16 cellular contexts compared by ENCODE assay signal in genomic region chr2:227376911-227377396, GRCh38. TPM values are rescaled to one million over a fixed set of nuclear protein-coding genes. Genes with fewer than 3 reads are reported as not detected.
DNase-seq lines count a peak whose midpoint lies in the region; ATAC-seq and TF ChIP-seq lines count a peak whose summit lies in the region.
"Had no signal": no experiment of that assay in that cellular context is flagged by ENCODE, and none has a peak within 500 bp of the region (broad histone marks: within the 10 kb centered on the region; RNA-seq: fewer than 3 reads in every experiment).

No MANE protein-coding gene starts in this region.

- no peak overlapping the region for H4K8ac ChIP-seq in neuronal stem cell (ENCODE audit: low read depth, low read length)

- no peak overlapping the region for H2BK15ac ChIP-seq in neuronal stem cell (ENCODE audit: low read length)

- H3K23ac ChIP-seq in neuronal stem cell (ENCODE audit: low read depth, low read length, poor library complexity): no peak overlapping the region

- H2BK120ac ChIP-seq in neuronal stem cell (ENCODE audit: low read depth, low read length): no peak overlapping the region

- H3K14ac ChIP-seq in neuronal stem cell (ENCODE audit: low read length): no peak overlapping the region

- H3K18ac ChIP-seq in neuronal stem cell (ENCODE audit: low read length): no peak overlapping the region

- no peak overlapping the region for H2AFZ ChIP-seq in neuronal stem cell (ENCODE audit: low read length)

- no peak overlapping the region for H3K4me3 ChIP-seq in cardiac fibroblast (replicated peaks in 1 of 2; ENCODE audit: low read depth in 2 of 2, low read length in 2 of 2)
- H3K4me3 ChIP-seq in neuronal stem cell (ENCODE audit: low read length in 2 of 2): no peak overlapping the region
- H3K4me3 ChIP-seq: heart left ventricle, lower lobe of right lung had no signal

- H3K4me1 Mint-ChIP-seq in activated T-cell treated with anti-CD3 and anti-CD28 coated beads, Interleukin-2, amount 50 U/mL, for 4 hours (ENCODE audit: low read depth): peaks cover 11% of the 10 kb centered on the region

- no peaks in the 10 kb centered on the region for H3K36me3 ChIP-seq in neuronal stem cell (replicated peaks in 1 of 2; ENCODE audit: control insufficient read depth in 2 of 2, insufficient read depth in 2 of 2, low read length in 2 of 2)
- H3K36me3 ChIP-seq: heart left ventricle, lower lobe of right lung had no signal

- H3K4ac ChIP-seq in neuronal stem cell (ENCODE audit: low read length): no peak overlapping the region

- no peak overlapping the region for H2BK12ac ChIP-seq in neuronal stem cell (ENCODE audit: low read length)

- H4K91ac ChIP-seq in neuronal stem cell (ENCODE audit: low read depth, low read length, poor library complexity): no peak overlapping the region

- no peak overlapping the region for H2AK5ac ChIP-seq in neuronal stem cell (ENCODE audit: low read depth, low read length)

- no peak overlapping the region for H3K4me3 Mint-ChIP-seq in activated T-cell treated with anti-CD3 and anti-CD28 coated beads, Interleukin-2, amount 50 U/mL, for 4 hours

- no peak overlapping the region for H3K4me2 ChIP-seq in neuronal stem cell (ENCODE audit: insufficient read depth, low read length, poor library complexity, severe bottlenecking)

- H3K9ac ChIP-seq in neuronal stem cell (ENCODE audit: low read depth, low read length, poor library complexity): no peak overlapping the region

- no peak overlapping the region for H3K27ac ChIP-seq in neuronal stem cell (replicated peaks; ENCODE audit: low read length)
- H3K27ac ChIP-seq: lower lobe of right lung had no signal

- no peaks in the 10 kb centered on the region for H3K9me3 ChIP-seq in neuronal stem cell (replicated peaks in 1 of 2; ENCODE audit: control insufficient read depth in 2 of 2, insufficient read depth in 1 of 2, low read depth in 1 of 2, low read length in 2 of 2)
- H3K9me3 ChIP-seq: heart left ventricle, lower lobe of right lung had no signal

- peaks cover 0 to 2% (median 0%) of the 10 kb centered on the region in 3 experiments for H3K27me3 ChIP-seq in neuronal stem cell (ENCODE audit: control insufficient read depth in 3 of 3, insufficient read depth in 3 of 3, low read depth in 1 of 3, low read length in 3 of 3)

- H3K4me1 ChIP-seq in neuronal stem cell (ENCODE audit: control insufficient read depth in 2 of 2, insufficient read depth in 1 of 2, low read depth in 1 of 2, low read length in 2 of 2): no peaks in the 10 kb centered on the region
- H3K4me1 ChIP-seq: lower lobe of right lung had no signal

- no peak for TF ChIP-seq CTCF in cardiac fibroblast (IDR thresholded peaks at IDR 0.05; ENCODE audit: low read depth, low read length)

- no peak for ATAC-seq in activated T-cell treated with anti-CD3 and anti-CD28 coated beads, Interleukin-2, amount 50 U/mL, for 4 hours
- ATAC-seq: heart left ventricle, lower lobe of right lung had no signal

- peaks cover 2% of the 10 kb centered on the region for H3K27me3 Mint-ChIP-seq in activated T-cell treated with anti-CD3 and anti-CD28 coated beads, Interleukin-2, amount 50 U/mL, for 4 hours (ENCODE audit: low read depth)

- no peaks in the 10 kb centered on the region for H3K79me1 ChIP-seq in neuronal stem cell (ENCODE audit: low read depth, low read length)

- peaks cover 5% of the 10 kb centered on the region for H3K9me3 Mint-ChIP-seq in activated T-cell treated with anti-CD3 and anti-CD28 coated beads, Interleukin-2, amount 50 U/mL, for 4 hours

- H2BK5ac ChIP-seq in neuronal stem cell (ENCODE audit: low read length): no peak overlapping the region

- no CpG with 5 or more reads among the region's 6 CpGs for WGBS in neuronal stem cell (ENCODE audit: extremely low coverage in 2 of 2, insufficient read length in 2 of 2, insufficient replicate concordance in 1 of 2), 2 donors

- no peaks in the 10 kb centered on the region for H3K36me3 Mint-ChIP-seq in activated T-cell treated with anti-CD3 and anti-CD28 coated beads, Interleukin-2, amount 50 U/mL, for 4 hours (ENCODE audit: insufficient read depth)

- DNase-seq in DMS53 (lab: John Stamatoyannopoulos, UW) (peak; percentile 40), DMS53 treated with DMSO at 0.1 percent for 48 hours (lab: John Stamatoyannopoulos, UW; ENCODE audit: unreplicated experiment) (no peak), NCI-H524 (lab: John Stamatoyannopoulos, UW) (peak; percentile 68 to 86), cardiac fibroblast (ENCODE audit: low read depth in 2 of 2) (peak; percentile 67), myocyte (ENCODE audit: low read depth) (peak; percentile 26), neuronal stem cell (ENCODE audit: low spot score) (no peak)
- DNase-seq in stimulated activated CD8-positive, alpha-beta memory T cell treated with anti-CD3 and anti-CD28 coated beads, Interleukin-4, amount 100 ng/mL, for 48 hours: no peak
- DNase-seq in activated T-cell treated with anti-CD3 and anti-CD28 coated beads, Interleukin-2, amount 50 U/mL, for 4 hours: no peak
- DNase-seq: 8988T; heart left ventricle; lower lobe of right lung; NCI-H2081; stimulated activated CD4-positive, alpha-beta T cell treated with anti-CD3 and anti-CD28 coated beads, Interleukin-15, amount 100 ng/mL, for 24 hours had no signal

RNA-seq across cellular contexts. Expression of gene TM4SF20, which starts 2.2 kb away (rescaled TPM):
- total RNA-seq in myocyte: not detected in 2 replicates
- polyA plus RNA-seq in myocyte (2012): 10.6 TPM
- polyA plus RNA-seq in neuronal stem cell (2013, experiment 1 of 2): not detected
- polyA plus RNA-seq in neuronal stem cell (2013, experiment 2 of 2): not detected
- total RNA-seq in activated T-cell treated with anti-CD3 and anti-CD28 coated beads, Interleukin-2, amount 50 U/mL, for 4 hours: under 1 TPM in 1 of 3 donors, not detected in 2; 0.30 TPM
- total RNA-seq: Daoy, dermis microvascular lymphatic vessel endothelial cell, heart left ventricle, lower lobe of right lung, urinary bladder had no signal
- polyA plus RNA-seq: heart left ventricle, urinary bladder had no signal

RNA-seq across cellular contexts. Expression of gene SCYGR1, which starts 10.8 kb away (rescaled TPM):
- total RNA-seq in myocyte: not detected in 2 replicates
- polyA plus RNA-seq in myocyte (2012): 0.58 TPM
- not detected for polyA plus RNA-seq in neuronal stem cell (2013, experiment 1 of 2)
- polyA plus RNA-seq in neuronal stem cell (2013, experiment 2 of 2): not detected
- not detected for total RNA-seq in activated T-cell treated with anti-CD3 and anti-CD28 coated beads, Interleukin-2, amount 50 U/mL, for 4 hours
- total RNA-seq: Daoy, dermis microvascular lymphatic vessel endothelial cell, heart left ventricle, lower lobe of right lung, urinary bladder had no signal
- polyA plus RNA-seq: heart left ventricle, urinary bladder had no signal

RNA-seq across cellular contexts. Expression of gene MFF, which starts 51.9 kb away (rescaled TPM):
- total RNA-seq in myocyte: 82.2 and 103 TPM in 2 replicates
- polyA plus RNA-seq in myocyte (2012): 61.3 TPM
- 107 TPM for polyA plus RNA-seq in neuronal stem cell (2013, experiment 1 of 2)
- 112 TPM for polyA plus RNA-seq in neuronal stem cell (2013, experiment 2 of 2)
- total RNA-seq in activated T-cell treated with anti-CD3 and anti-CD28 coated beads, Interleukin-2, amount 50 U/mL, for 4 hours: 10 to 100 TPM; 56.1 to 59.0 (median 58.4) TPM

Comparison
In these comparisons a context has a peak if more than half of its experiments do, and no peak if none do; other contexts are left out.
1. DNase-seq: peak in DMS53 (single experiment), NCI-H524 (2 of 2), cardiac fibroblast (2 of 2) and myocyte (single experiment); none in DMS53 treated with DMSO at 0.1 percent for 48 hours (single experiment), stimulated activated CD8-positive, alpha-beta memory T cell treated with anti-CD3 and anti-CD28 coated beads, Interleukin-4, amount 100 ng/mL, for 48 hours (single experiment), neuronal stem cell (single experiment) and activated T-cell treated with anti-CD3 and anti-CD28 coated beads, Interleukin-2, amount 50 U/mL, for 4 hours (single experiment).